In genomic region chr3:38039899-38040261, GRCh38 we compare ENCODE assay signal across 8 cellular contexts.
DNase-seq lines count a peak whose midpoint lies in the region; ATAC-seq lines count a peak whose summit lies in the region.

No MANE protein-coding gene starts in this region.

- ATAC-seq in GM18498 (IDR thresholded peaks at IDR 0.05; ENCODE audit: unreplicated experiment) (peak; percentile 56), HG02678 (IDR thresholded peaks at IDR 0.05; ENCODE audit: unreplicated experiment) (peak; percentile 59)

- H3K4me3 ChIP-seq in skin epidermis = peak overlapping the region in 5 of 7 experiments; percentile 23 to 51 (median 43)

- DNase-seq in OCI-M2 (lab: John Stamatoyannopoulos, UW; ENCODE audit: unreplicated experiment) (peak; percentile 37), astrocyte of the hippocampus (ENCODE audit: low read depth, low spot score) (peak; percentile 41), iPS-NIHi11 (ENCODE audit: low spot score) (peak; percentile 38), NCI-H146 treated with DMSO at 0.1 percent for 48 hours (lab: John Stamatoyannopoulos, UW; ENCODE audit: unreplicated experiment) (no peak), NCI-H526 treated with DMSO at 0.1 percent for 48 hours (lab: John Stamatoyannopoulos, UW) (no peak)

- H3K27ac ChIP-seq in skin epidermis = peak overlapping the region in 4 of 21 experiments; percentile 2 to 72 (median 44)

Comparison
In these comparisons a context has a peak if more than half of its experiments do, and no peak if none do; other contexts are left out.
1. DNase-seq: peak in OCI-M2 (single experiment), astrocyte of the hippocampus (single experiment) and iPS-NIHi11 (single experiment); none in NCI-H146 treated with DMSO at 0.1 percent for 48 hours (single experiment) and NCI-H526 treated with DMSO at 0.1 percent for 48 hours (single experiment).